In the genomic region with DNA sequence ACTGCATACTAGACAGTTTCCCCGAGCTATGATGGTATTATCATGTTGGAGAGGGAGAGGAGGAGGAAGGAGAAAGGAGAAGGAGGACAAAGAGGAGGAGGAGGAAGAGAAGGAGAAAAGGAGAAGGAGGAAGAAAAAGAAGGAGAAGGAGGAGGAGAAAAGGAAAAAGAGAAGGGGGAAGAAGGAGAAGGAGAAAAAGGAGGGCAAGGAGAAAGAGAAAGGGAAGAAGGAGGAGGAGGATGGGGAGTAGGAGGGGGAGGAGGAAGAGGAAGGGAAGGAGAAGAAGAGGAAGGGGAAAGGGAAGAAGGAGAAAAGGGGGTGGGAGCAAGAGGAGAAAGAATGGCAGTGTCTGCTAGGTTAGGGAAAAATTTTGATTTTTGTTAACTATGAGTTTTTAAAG, we compare ENCODE assay signal across 1 cellular context.
TF ChIP-seq lines count a peak whose summit lies in the region.

No MANE protein-coding gene starts in this region.

TF ChIP-seq in HEK293, 187 proteins besides CTCF, POLR2A, EP300 and RAD21 (continued from another document):
- TF ChIP-seq, protein P1, sequence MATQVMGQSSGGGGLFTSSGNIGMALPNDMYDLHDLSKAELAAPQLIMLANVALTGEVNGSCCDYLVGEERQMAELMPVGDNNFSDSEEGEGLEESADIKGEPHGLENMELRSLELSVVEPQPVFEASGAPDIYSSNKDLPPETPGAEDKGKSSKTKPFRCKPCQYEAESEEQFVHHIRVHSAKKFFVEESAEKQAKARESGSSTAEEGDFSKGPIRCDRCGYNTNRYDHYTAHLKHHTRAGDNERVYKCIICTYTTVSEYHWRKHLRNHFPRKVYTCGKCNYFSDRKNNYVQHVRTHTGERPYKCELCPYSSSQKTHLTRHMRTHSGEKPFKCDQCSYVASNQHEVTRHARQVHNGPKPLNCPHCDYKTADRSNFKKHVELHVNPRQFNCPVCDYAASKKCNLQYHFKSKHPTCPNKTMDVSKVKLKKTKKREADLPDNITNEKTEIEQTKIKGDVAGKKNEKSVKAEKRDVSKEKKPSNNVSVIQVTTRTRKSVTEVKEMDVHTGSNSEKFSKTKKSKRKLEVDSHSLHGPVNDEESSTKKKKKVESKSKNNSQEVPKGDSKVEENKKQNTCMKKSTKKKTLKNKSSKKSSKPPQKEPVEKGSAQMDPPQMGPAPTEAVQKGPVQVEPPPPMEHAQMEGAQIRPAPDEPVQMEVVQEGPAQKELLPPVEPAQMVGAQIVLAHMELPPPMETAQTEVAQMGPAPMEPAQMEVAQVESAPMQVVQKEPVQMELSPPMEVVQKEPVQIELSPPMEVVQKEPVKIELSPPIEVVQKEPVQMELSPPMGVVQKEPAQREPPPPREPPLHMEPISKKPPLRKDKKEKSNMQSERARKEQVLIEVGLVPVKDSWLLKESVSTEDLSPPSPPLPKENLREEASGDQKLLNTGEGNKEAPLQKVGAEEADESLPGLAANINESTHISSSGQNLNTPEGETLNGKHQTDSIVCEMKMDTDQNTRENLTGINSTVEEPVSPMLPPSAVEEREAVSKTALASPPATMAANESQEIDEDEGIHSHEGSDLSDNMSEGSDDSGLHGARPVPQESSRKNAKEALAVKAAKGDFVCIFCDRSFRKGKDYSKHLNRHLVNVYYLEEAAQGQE (tag by site-specific recombination; IDR thresholded peaks at IDR 0.05) = peak; percentile 9; the same call in 1 of the 2 replicates
- TF ChIP-seq TRIM28 (IDR thresholded peaks at IDR 0.05; ENCODE audit: borderline replicate concordance, low read length) (no peak), ZBTB21 (tag by site-specific recombination; IDR thresholded peaks at IDR 0.05) (no peak), PRDM1 (tag by site-specific recombination; IDR thresholded peaks at IDR 0.05) (0 out of 2 replicates have a peak, but pooled peaks have one; percentile 46)
